Comparison of ENCODE assay signal across 10 cellular contexts in genomic region chr3:64150527-64151238, GRCh38.
DNase-seq lines count a peak whose midpoint lies in the region; ATAC-seq, FAIRE-seq and TF ChIP-seq lines count a peak whose summit lies in the region.
"Had no signal": no experiment of that assay in that cellular context is flagged by ENCODE, and none has a peak within 500 bp of the region (broad histone marks: within the 10 kb centered on the region; RNA-seq: fewer than 3 reads in every experiment).

No MANE protein-coding gene starts in this region.

- RAD21 ChIA-PET in GM12878 (lab: Charles Lee; ENCODE audit: unreplicated experiment): no interaction called here

- CTCF ChIA-PET in GM12878 (lab: Yijun Ruan, JAX) (no interaction called here), HepG2 (lab: Yijun Ruan, JAX; ENCODE audit: low intra/inter-chr PET ratio, low total read pairs) (no interaction called here)

- H3K9me3 ChIP-seq in GM12878 (replicated peaks; ENCODE audit: control insufficient read depth, insufficient read depth, low read length) (no peaks in the 10 kb centered on the region), HepG2 (ENCODE audit: low read length) (no peaks in the 10 kb centered on the region), tibial nerve (peaks cover 0 to 9% (median 0%) of the 10 kb centered on the region in 4 donors)
- H3K9me3 ChIP-seq in effector memory CD4-positive, alpha-beta T cell (ENCODE audit: control insufficient read depth, low read length): no peaks in the 10 kb centered on the region

- no peaks in the 10 kb centered on the region for H3K79me2 ChIP-seq in GM12878 (ENCODE audit: control insufficient read depth, insufficient read depth, low read length)
- H3K79me2 ChIP-seq in HepG2 (ENCODE audit: insufficient read depth, low read length): no peaks in the 10 kb centered on the region

- TF ChIP-seq EP300 in GM12878 (IDR thresholded peaks at IDR 0.05; ENCODE audit: borderline replicate concordance in 1 of 2, control insufficient read depth in 1 of 2, low read depth in 2 of 2, low read length in 2 of 2) (no peak), HepG2 (IDR thresholded peaks at IDR 0.05; ENCODE audit: low read depth in 2 of 2, low read length in 2 of 2) (no peak), HepG2 (CRISPR knock-in tag; IDR thresholded peaks at IDR 0.05; ENCODE audit: borderline replicate concordance) (no peak), tibial nerve (IDR thresholded peaks at IDR 0.05) (peak in 1 of 2 donors; percentile 39)

- TF ChIP-seq POLR2A in GM12878 (IDR thresholded peaks at IDR 0.05; ENCODE audit: low read depth, low read length): no peak
- no peak for TF ChIP-seq POLR2A in HepG2 (IDR thresholded peaks at IDR 0.05; ENCODE audit: insufficient read depth in 1 of 2, low read depth in 2 of 2, low read length in 2 of 2)
- no peak for TF ChIP-seq POLR2A in tibial nerve (IDR thresholded peaks at IDR 0.05)

- H3K27me3 ChIP-seq in GM12878 (replicated peaks in 1 of 2; ENCODE audit: control insufficient read depth in 2 of 2, insufficient read depth in 2 of 2, low read length in 1 of 2) (no peaks in the 10 kb centered on the region), HepG2 (ENCODE audit: control insufficient read depth in 1 of 2, insufficient read depth in 2 of 2, low read length in 2 of 2) (no peaks in the 10 kb centered on the region), tibial nerve (no peaks in the 10 kb centered on the region)
- no peaks in the 10 kb centered on the region for H3K27me3 ChIP-seq in effector memory CD4-positive, alpha-beta T cell (replicated peaks; ENCODE audit: control insufficient read depth, insufficient read depth, low read length, poor library complexity, severe bottlenecking)

- H3K27ac ChIP-seq in GM12878 (ENCODE audit: control insufficient read depth, insufficient read depth) (no peak overlapping the region), HepG2 (ENCODE audit: extremely low read length, insufficient read depth, low read length) (no peak overlapping the region), tibial nerve (peak overlapping the region in 3 of 4 donors; percentile 68 to 82 (median 81))
- H3K27ac ChIP-seq in effector memory CD4-positive, alpha-beta T cell (ENCODE audit: insufficient read depth, low read length, poor library complexity, severe bottlenecking): no peak overlapping the region

- H2AFZ ChIP-seq in GM12878 (ENCODE audit: control insufficient read depth, low read depth, low read length): no peak overlapping the region
- H2AFZ ChIP-seq in HepG2 (ENCODE audit: low read length): no peak overlapping the region

- TF ChIP-seq RAD21 in GM12878 (IDR thresholded peaks at IDR 0.05; ENCODE audit: insufficient read depth, low read depth, low read length): no peak
- TF ChIP-seq RAD21 in HepG2 (CRISPR knock-in tag; IDR thresholded peaks at IDR 0.05): no peak

- POLR2A ChIA-PET in GM12878 (lab: Charles Lee) (no interaction called here), HepG2 (lab: Yijun Ruan, JAX) (no interaction called here)

- H3K4me2 ChIP-seq in GM12878 (ENCODE audit: control insufficient read depth, insufficient read depth) (no peak overlapping the region), HepG2 (ENCODE audit: low read depth, low read length) (peak overlapping the region; percentile 53)

- intact Hi-C loops in GM12878 (cut with micrococcal nuclease; ENCODE audit: unreplicated experiment): no loop called here
- intact Hi-C loops in HepG2 (cut with micrococcal nuclease; ENCODE audit: unreplicated experiment): loop anchor here (2.0 kb wide), 1 partner anchor 42 kb away; no protein-coding TSS in a partner anchor

- no TSS peak for BruUV-seq in GM12878 (replicated peaks; lab: Mats Ljungman, UMichigan)
- BruUV-seq in HepG2 (replicated peaks; lab: Mats Ljungman, UMichigan): no TSS peak

- no peak for FAIRE-seq in GM12878 (lab: Jason Lieb, UNC)
- peak; percentile 18 for FAIRE-seq in HepG2 (lab: Jason Lieb, UNC)

- DNase-seq in NCI-H1105 (lab: John Stamatoyannopoulos, UW) (peak; percentile 33), GM12878 (ENCODE audit: low read depth, low spot score) (no peak), HepG2 (ENCODE audit: low spot score) (peak; percentile 68), tibial nerve (ENCODE audit: low spot score in 2 of 2) (no peak), SKM-1 treated with dmso at 0.1 percent for 144 hours (lab: John Stamatoyannopoulos, UW; ENCODE audit: unreplicated experiment) (no peak), NCI-H2107 (lab: John Stamatoyannopoulos, UW) (no peak)
- DNase-seq in effector memory CD4-positive, alpha-beta T cell: no peak
- DNase-seq: activated CD4-positive, CD25-positive, alpha-beta regulatory T cell; naive thymus-derived CD4-positive, alpha-beta T cell had no signal

- H4K20me1 ChIP-seq in GM12878 (ENCODE audit: control insufficient read depth, insufficient read depth) (no peaks in the 10 kb centered on the region), HepG2 (ENCODE audit: insufficient read depth, low read length) (no peaks in the 10 kb centered on the region)

- WGBS in GM12878 (ENCODE audit: insufficient coverage, insufficient replicate concordance, low lambda C conversion rate, missing lambda C conversion rate): 31% methylated on average over 13 of the region's 13 CpGs
- 26% methylated on average over 11 of the region's 13 CpGs for WGBS in HepG2 (ENCODE audit: low lambda C conversion rate)
- WGBS in tibial nerve, 2 donors: 19 to 22% methylated on average over 13 of the region's 13 CpGs

- ATAC-seq in GM12878 (no peak; the same call in 2 of the 3 replicates), HepG2 (peak; percentile 100), GM18907 (IDR thresholded peaks at IDR 0.05; ENCODE audit: unreplicated experiment) (no peak)
- ATAC-seq: naive thymus-derived CD4-positive, alpha-beta T cell had no signal

- no peaks in the 10 kb centered on the region for H3K36me3 ChIP-seq in GM12878 (ENCODE audit: control insufficient read depth in 2 of 2, insufficient read depth in 2 of 2, low read length in 1 of 2)
- H3K36me3 ChIP-seq in HepG2 (replicated peaks in 1 of 2; ENCODE audit: control insufficient read depth in 1 of 2, insufficient read depth in 2 of 2, low read length in 2 of 2): no peaks in the 10 kb centered on the region
- peaks cover 0 to 73% (median 3%) of the 10 kb centered on the region in 3 donors for H3K36me3 ChIP-seq in tibial nerve
- H3K36me3 ChIP-seq in effector memory CD4-positive, alpha-beta T cell (ENCODE audit: control insufficient read depth, insufficient read depth, low read length): no peaks in the 10 kb centered on the region

- no peak overlapping the region for H3K4me3 ChIP-seq in GM12878
- no peak overlapping the region for H3K4me3 ChIP-seq in HepG2 (replicated peaks in 1 of 3; ENCODE audit: insufficient read depth in 1 of 3, low read depth in 2 of 3, low read length in 3 of 3)
- H3K4me3 ChIP-seq in tibial nerve: no peak overlapping the region
- no peak overlapping the region for H3K4me3 ChIP-seq in effector memory CD4-positive, alpha-beta T cell (ENCODE audit: insufficient read depth, low read depth, low read length, poor library complexity, severe bottlenecking)

- H3K4me1 ChIP-seq in GM12878 (ENCODE audit: control insufficient read depth, insufficient read depth, low read length) (no peaks in the 10 kb centered on the region), HepG2 (ENCODE audit: insufficient read depth, low read length) (peaks cover 16% of the 10 kb centered on the region), tibial nerve (peaks cover 0 to 25% (median 18%) of the 10 kb centered on the region in 4 donors)
- no peaks in the 10 kb centered on the region for H3K4me1 ChIP-seq in effector memory CD4-positive, alpha-beta T cell (ENCODE audit: control insufficient read depth, insufficient read depth, low read length, poor library complexity, severe bottlenecking)

- in situ Hi-C loops in GM12878 (cut with MboI) (no loop called here), HepG2 (cut with HindIII; ENCODE audit: extremely low pct_ligation_motif_present, low pct_unique_long_range_greater_than_20kb) (no loop called here)

- SMC1A ChIA-PET in GM12878 (lab: Charles Lee; ENCODE audit: uncharacterized antibody, unreplicated experiment): no interaction called here

- TF ChIP-seq CTCF in GM12878 (IDR thresholded peaks at IDR 0.05 in 2 of 3, conservative IDR thresholded peaks at IDR 0.05 in 1 of 3; ENCODE audit: control insufficient read depth in 2 of 3, extremely low read depth in 1 of 3, insufficient read depth in 1 of 3, low read depth in 3 of 3, low read length in 3 of 3) (no peak), HepG2 (CRISPR knock-in tag; IDR thresholded peaks at IDR 0.05) (no peak), tibial nerve (IDR thresholded peaks at IDR 0.05) (no peak)

- no peak overlapping the region for H3K9ac ChIP-seq in GM12878 (ENCODE audit: control insufficient read depth, insufficient read depth, low read length)
- H3K9ac ChIP-seq in HepG2 (ENCODE audit: insufficient read depth, low read depth, low read length): peak overlapping the region; percentile 52

TF ChIP-seq in GM12878, 131 proteins besides CTCF, POLR2A, EP300 and RAD21 (continues in another document):
- no peak for TF ChIP-seq ELK1 (IDR thresholded peaks at IDR 0.05; ENCODE audit: low read depth, low read length)

TF ChIP-seq in HepG2, 621 proteins besides CTCF, POLR2A, EP300 and RAD21 (continues in another document):
- TF ChIP-seq, protein P1, sequence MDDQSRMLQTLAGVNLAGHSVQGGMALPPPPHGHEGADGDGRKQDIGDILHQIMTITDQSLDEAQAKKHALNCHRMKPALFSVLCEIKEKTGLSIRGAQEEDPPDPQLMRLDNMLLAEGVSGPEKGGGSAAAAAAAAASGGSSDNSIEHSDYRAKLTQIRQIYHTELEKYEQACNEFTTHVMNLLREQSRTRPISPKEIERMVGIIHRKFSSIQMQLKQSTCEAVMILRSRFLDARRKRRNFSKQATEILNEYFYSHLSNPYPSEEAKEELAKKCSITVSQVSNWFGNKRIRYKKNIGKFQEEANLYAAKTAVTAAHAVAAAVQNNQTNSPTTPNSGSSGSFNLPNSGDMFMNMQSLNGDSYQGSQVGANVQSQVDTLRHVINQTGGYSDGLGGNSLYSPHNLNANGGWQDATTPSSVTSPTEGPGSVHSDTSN (CRISPR knock-in tag; IDR thresholded peaks at IDR 0.05; ENCODE audit: borderline replicate concordance): no peak
- TF ChIP-seq ZKSCAN8 (CRISPR knock-in tag; IDR thresholded peaks at IDR 0.05; ENCODE audit: borderline replicate concordance) (no peak), ARNT (IDR thresholded peaks at IDR 0.05) (no peak), SPEN (CRISPR knock-in tag; IDR thresholded peaks at IDR 0.05; ENCODE audit: low read depth) (no peak), MLLT10 (CRISPR knock-in tag; IDR thresholded peaks at IDR 0.05) (no peak)
- TF ChIP-seq, protein P2, sequence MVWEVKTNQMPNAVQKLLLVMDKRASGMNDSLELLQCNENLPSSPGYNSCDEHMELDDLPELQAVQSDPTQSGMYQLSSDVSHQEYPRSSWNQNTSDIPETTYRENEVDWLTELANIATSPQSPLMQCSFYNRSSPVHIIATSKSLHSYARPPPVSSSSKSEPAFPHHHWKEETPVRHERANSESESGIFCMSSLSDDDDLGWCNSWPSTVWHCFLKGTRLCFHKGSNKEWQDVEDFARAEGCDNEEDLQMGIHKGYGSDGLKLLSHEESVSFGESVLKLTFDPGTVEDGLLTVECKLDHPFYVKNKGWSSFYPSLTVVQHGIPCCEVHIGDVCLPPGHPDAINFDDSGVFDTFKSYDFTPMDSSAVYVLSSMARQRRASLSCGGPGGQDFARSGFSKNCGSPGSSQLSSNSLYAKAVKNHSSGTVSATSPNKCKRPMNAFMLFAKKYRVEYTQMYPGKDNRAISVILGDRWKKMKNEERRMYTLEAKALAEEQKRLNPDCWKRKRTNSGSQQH (CRISPR knock-in tag; IDR thresholded peaks at IDR 0.05; ENCODE audit: low read depth): no peak

Comparison
In these comparisons a context has a peak if more than half of its experiments do, and no peak if none do; other contexts are left out.
1. DNase-seq: peak in NCI-H1105 (single experiment) and HepG2 (single experiment); none in GM12878 (single experiment), tibial nerve (0 of 2), effector memory CD4-positive, alpha-beta T cell (0 of 3), SKM-1 treated with dmso at 0.1 percent for 144 hours (single experiment) and NCI-H2107 (single experiment).
2. H3K27ac ChIP-seq: peak in tibial nerve (3 of 4); none in GM12878 (single experiment), HepG2 (single experiment) and effector memory CD4-positive, alpha-beta T cell (single experiment).